In the genomic region with DNA sequence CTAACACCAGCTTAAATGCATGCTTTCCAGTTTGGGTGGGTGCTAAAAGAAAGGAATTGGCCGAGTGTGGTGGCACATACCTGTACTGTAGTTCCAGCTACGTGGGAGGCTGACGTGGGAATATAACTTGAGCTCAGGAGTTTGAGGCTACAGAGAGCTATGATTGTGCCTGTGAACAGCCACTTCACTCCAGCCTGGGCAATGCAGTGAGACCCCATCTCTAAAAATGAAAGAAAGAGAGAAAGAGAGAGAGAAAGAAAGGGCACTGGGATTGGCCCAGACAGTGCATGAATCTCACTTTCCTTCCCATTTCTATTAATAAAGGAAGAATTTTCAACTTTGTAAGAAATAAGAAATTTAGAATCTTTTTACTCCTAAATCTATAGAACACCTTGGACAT, we compare ENCODE assay signal across 23 cellular contexts.
A peak's percentile ranks its signal among the peaks of the same experiment; 100 is the strongest.
DNase-seq lines count a peak whose midpoint lies in the region; TF ChIP-seq lines count a peak whose summit lies in the region.
"Had no signal": no experiment of that assay in that cellular context is flagged by ENCODE, and none has a peak within 500 bp of the region (broad histone marks: within the 10 kb centered on the region; RNA-seq: fewer than 3 reads in every experiment).

No MANE protein-coding gene starts in this region.

- H3K4ac ChIP-seq in trophoblast cell (ENCODE audit: low read depth, low read length), result no peak overlapping the region

- H3K4me2 ChIP-seq in trophoblast cell (ENCODE audit: low read length), result no peak overlapping the region
- H3K4me2 ChIP-seq: BLaER1 had no signal

- peaks cover 29% of the 10 kb centered on the region for H3K4me1 Mint-ChIP-seq in dendritic cell treated with granulocyte-macrophage colony-stimulating factor and Interleukin-4, amounts not matched to agents 40 ng/mL and 50 ng/mL, for 4 days (ENCODE audit: low read depth)
- H3K4me1 Mint-ChIP-seq: CD4-positive, alpha-beta memory T cell; CD4-positive, CD25-positive, alpha-beta regulatory T cell; CD8-positive, alpha-beta memory T cell had no signal

- H2AFZ ChIP-seq in trophoblast cell (ENCODE audit: insufficient read depth, low read length, poor library complexity), result no peak overlapping the region

- H3K27me3 ChIP-seq in trophoblast cell (ENCODE audit: insufficient read depth, low read length), result no peaks in the 10 kb centered on the region
- H3K27me3 ChIP-seq: BE2C, BLaER1 had no signal

- H2BK5ac ChIP-seq in trophoblast cell (ENCODE audit: low read depth, low read length, poor library complexity), result no peak overlapping the region

- POLR2A ChIA-PET in RWPE1 (lab: Yijun Ruan, JAX; ENCODE audit: low non-redundant PET), result no interaction called here

- no peak overlapping the region for H3K4me3 ChIP-seq in trophoblast cell (ENCODE audit: low read depth, low read length)
- H3K4me3 ChIP-seq: BLaER1, GM12878 had no signal

- no peaks in the 10 kb centered on the region for H3K27me3 Mint-ChIP-seq in dendritic cell treated with granulocyte-macrophage colony-stimulating factor and Interleukin-4, amounts not matched to agents 40 ng/mL and 50 ng/mL, for 4 days
- H3K27me3 Mint-ChIP-seq: CD4-positive, CD25-positive, alpha-beta regulatory T cell had no signal

- H3K36me3 ChIP-seq in trophoblast cell (ENCODE audit: control insufficient read depth in 1 of 2, insufficient read depth in 2 of 2, low read length in 2 of 2), result no peaks in the 10 kb centered on the region
- H3K36me3 ChIP-seq: BE2C, BLaER1 had no signal

- TF ChIP-seq CTCF in RWPE1 (conservative IDR thresholded peaks at IDR 0.05; ENCODE audit: low read depth), result no peak

- H3K9me3 ChIP-seq in trophoblast cell (ENCODE audit: insufficient read depth, low read depth, low read length), result no peaks in the 10 kb centered on the region
- H3K9me3 ChIP-seq: BE2C, BLaER1 had no signal

- CTCF ChIA-PET in RWPE1 (lab: Yijun Ruan, JAX), result no interaction called here

- H3K9me3 Mint-ChIP-seq in dendritic cell treated with granulocyte-macrophage colony-stimulating factor and Interleukin-4, amounts not matched to agents 40 ng/mL and 50 ng/mL, for 4 days, result no peaks in the 10 kb centered on the region
- H3K9me3 Mint-ChIP-seq: CD8-positive, alpha-beta memory T cell had no signal

- no peak overlapping the region for H4K8ac ChIP-seq in trophoblast cell (ENCODE audit: low read depth, low read length)

- no peak overlapping the region for H3K18ac ChIP-seq in trophoblast cell (ENCODE audit: low read length)

- H3K27ac ChIP-seq in RWPE1, result peak overlapping the region; percentile 82
- no peak overlapping the region for H3K27ac ChIP-seq in trophoblast cell (ENCODE audit: low read depth, low read length)
- H3K27ac ChIP-seq: BLaER1 had no signal

- no peak overlapping the region for H3K9ac ChIP-seq in trophoblast cell (ENCODE audit: low read length)
- H3K9ac ChIP-seq: BLaER1 had no signal

- peaks cover 0 to 5% of the 10 kb centered on the region in 2 experiments for H3K4me1 ChIP-seq in trophoblast cell (ENCODE audit: control insufficient read depth in 1 of 2, insufficient read depth in 2 of 2, low read length in 2 of 2)
- H3K4me1 ChIP-seq: BE2C, BLaER1 had no signal

- H4K91ac ChIP-seq in trophoblast cell (ENCODE audit: low read depth, low read length), result no peak overlapping the region

- DNase-seq in RWPE1 (ENCODE audit: low spot score) (no peak), trophoblast cell (no peak), dedifferentiated amniotic fluid mesenchymal stem cell (ENCODE audit: extremely low spot score) (no peak)
- no peak for DNase-seq in activated effector memory CD4-positive, alpha-beta T cell treated with Interleukin-2 at 50 U/mL for 16 hours
- DNase-seq: 8988T; ACHN; BE2C; C1 segment of cervical spinal cord; CD4-positive, alpha-beta memory T cell; CD4-positive, CD25-positive, alpha-beta regulatory T cell; CD8-positive, alpha-beta memory T cell; COR-L47; DMS 273 treated with DMSO at 0.1 percent for 48 hours; DMS153; DMS53; DMS79; DND-41; EL; GDM1 had no signal

- H2BK12ac ChIP-seq in trophoblast cell (ENCODE audit: low read length), result no peak overlapping the region

- H4K12ac ChIP-seq in trophoblast cell (ENCODE audit: low read depth, low read length), result no peak overlapping the region

- H2BK120ac ChIP-seq in trophoblast cell (ENCODE audit: insufficient read depth, low read length, poor library complexity), result no peak overlapping the region

- no CpG with 5 or more reads among the region's 3 CpGs for WGBS in trophoblast cell (ENCODE audit: extremely low coverage, insufficient coverage, insufficient read length)

- intact Hi-C loops in dendritic cell treated with granulocyte-macrophage colony-stimulating factor and Interleukin-4, amounts not matched to agents 40 ng/mL and 50 ng/mL, for 4 days (cut with micrococcal nuclease), result no loop called here

- no peaks in the 10 kb centered on the region for H3K79me1 ChIP-seq in trophoblast cell (ENCODE audit: low read length)

- no peaks in the 10 kb centered on the region for H3K79me2 ChIP-seq in trophoblast cell (ENCODE audit: control insufficient read depth, insufficient read depth, low read length, poor library complexity)

- H3K4me3 Mint-ChIP-seq in dendritic cell treated with granulocyte-macrophage colony-stimulating factor and Interleukin-4, amounts not matched to agents 40 ng/mL and 50 ng/mL, for 4 days, result no peak overlapping the region
- H3K4me3 Mint-ChIP-seq: CD14-positive monocyte; CD4-positive, alpha-beta memory T cell; CD4-positive, CD25-positive, alpha-beta regulatory T cell; CD8-positive, alpha-beta memory T cell had no signal

- no peak overlapping the region for H3K14ac ChIP-seq in trophoblast cell (ENCODE audit: low read length)

- no peak overlapping the region for H3K23ac ChIP-seq in trophoblast cell (ENCODE audit: low read length)

- no peak overlapping the region for H2AK5ac ChIP-seq in trophoblast cell (ENCODE audit: low read length)

- H3K27ac Mint-ChIP-seq in dendritic cell treated with granulocyte-macrophage colony-stimulating factor and Interleukin-4, amounts not matched to agents 40 ng/mL and 50 ng/mL, for 4 days, result peak overlapping the region; percentile 55
- H3K27ac Mint-ChIP-seq: CD4-positive, alpha-beta memory T cell; CD4-positive, CD25-positive, alpha-beta regulatory T cell; CD8-positive, alpha-beta memory T cell had no signal

- no peaks in the 10 kb centered on the region for H3K36me3 Mint-ChIP-seq in dendritic cell treated with granulocyte-macrophage colony-stimulating factor and Interleukin-4, amounts not matched to agents 40 ng/mL and 50 ng/mL, for 4 days (ENCODE audit: low read depth)
- H3K36me3 Mint-ChIP-seq: CD14-positive monocyte; CD4-positive, alpha-beta memory T cell; CD4-positive, CD25-positive, alpha-beta regulatory T cell; CD8-positive, alpha-beta memory T cell had no signal
